9 cellular contexts compared by ENCODE assay signal in genomic region chr16:84649511-84649861, GRCh38. TPM values are rescaled to one million over a fixed set of nuclear protein-coding genes. Genes with fewer than 3 reads are reported as not detected.
A peak's percentile ranks its signal among the peaks of the same experiment; 100 is the strongest.
DNase-seq lines count a peak whose midpoint lies in the region; ATAC-seq and FAIRE-seq lines count a peak whose summit lies in the region.
"Had no signal": no experiment of that assay in that cellular context is flagged by ENCODE, and none has a peak within 500 bp of the region (broad histone marks: within the 10 kb centered on the region; RNA-seq: fewer than 3 reads in every experiment).

No MANE protein-coding gene starts in this region.

- no peaks in the 10 kb centered on the region for H3K27me3 Mint-ChIP-seq in activated naive CD8-positive, alpha-beta T cell

- H3K9me3 ChIP-seq in HAP-1 (no peaks in the 10 kb centered on the region), iPS-18a (ENCODE audit: control insufficient read depth, low read depth, low read length) (no peaks in the 10 kb centered on the region), small intestine (ENCODE audit: control insufficient read depth, low read depth) (no peaks in the 10 kb centered on the region)

- H3K36me3 ChIP-seq in HAP-1 (replicated peaks) = peaks cover 16% of the 10 kb centered on the region
- peaks cover 3% of the 10 kb centered on the region for H3K36me3 ChIP-seq in iPS-18a (ENCODE audit: control insufficient read depth, low read depth, low read length)
- H3K36me3 ChIP-seq in small intestine (ENCODE audit: control insufficient read depth in 2 of 2, insufficient read depth in 2 of 2, low read length in 2 of 2) = peaks cover 0 to 4% of the 10 kb centered on the region in 2 donors

- H3K4me3 ChIP-seq in HAP-1 (peak overlapping the region; percentile 54), iPS-18a (ENCODE audit: low read length) (peak overlapping the region; percentile 67), small intestine (ENCODE audit: low read depth in 1 of 2, low read length in 2 of 2) (peak overlapping the region; percentile 9 to 90)

- H3K9me3 Mint-ChIP-seq in activated naive CD8-positive, alpha-beta T cell (ENCODE audit: low read depth) = no peaks in the 10 kb centered on the region

- no peak overlapping the region for H3K9ac ChIP-seq in iPS-18a (ENCODE audit: low read length)

- ATAC-seq in GM21619 (IDR thresholded peaks at IDR 0.05; ENCODE audit: unreplicated experiment) = no peak
- no peak for ATAC-seq in HG03097 (IDR thresholded peaks at IDR 0.05; ENCODE audit: low FRiP score, unreplicated experiment)

- no peak for FAIRE-seq in small intestine (lab: Jason Lieb, UNC)
- FAIRE-seq: frontal cortex had no signal

- DNase-seq in HAP-1 (ENCODE audit: low spot score in 2 of 2) = no peak
- DNase-seq in small intestine = no peak
- no peak for DNase-seq in SHP77 (lab: John Stamatoyannopoulos, UW)
- DNase-seq in NCI-H82 treated with DMSO at 0.1 percent for 48 hours (lab: John Stamatoyannopoulos, UW; ENCODE audit: unreplicated experiment) = no peak

- H3K4me3 Mint-ChIP-seq in activated naive CD8-positive, alpha-beta T cell = peak overlapping the region; percentile 83

- H3K27ac ChIP-seq in iPS-18a (ENCODE audit: low read length) (no peak overlapping the region), small intestine (ENCODE audit: low read depth in 1 of 2, low read length in 1 of 2) (peak overlapping the region in 1 of 2 donors; percentile 74)

- peak overlapping the region; percentile 70 for H3K27ac Mint-ChIP-seq in activated naive CD8-positive, alpha-beta T cell

- H3K36me3 Mint-ChIP-seq in activated naive CD8-positive, alpha-beta T cell = peaks cover 7% of the 10 kb centered on the region

- H3K4me1 Mint-ChIP-seq in activated naive CD8-positive, alpha-beta T cell (ENCODE audit: low read depth) = peaks cover 50% of the 10 kb centered on the region

- H3K4me1 ChIP-seq in HAP-1 (peaks cover 11% of the 10 kb centered on the region), iPS-18a (ENCODE audit: control insufficient read depth, low read depth, low read length) (no peaks in the 10 kb centered on the region), small intestine (ENCODE audit: control insufficient read depth in 2 of 2, insufficient read depth in 1 of 2, low read depth in 1 of 2, low read length in 1 of 2) (peaks cover 0 to 5% of the 10 kb centered on the region in 2 donors)

- H3K27me3 ChIP-seq in HAP-1 (ENCODE audit: low read depth) = no peaks in the 10 kb centered on the region
- peaks cover 16% of the 10 kb centered on the region for H3K27me3 ChIP-seq in iPS-18a (ENCODE audit: control insufficient read depth, insufficient read depth, low read length)
- no peaks in the 10 kb centered on the region for H3K27me3 ChIP-seq in small intestine (ENCODE audit: control insufficient read depth in 2 of 2, insufficient read depth in 2 of 2, low read length in 2 of 2)

- in situ Hi-C loops in HAP-1 (cut with MboI; ENCODE audit: low sequenced_read_pairs) = no loop called here

- WGBS in small intestine, 3 donors = 27 to 71% (median 62%) methylated on average over 7 to 11 of the region's 11 CpGs

RNA-seq across cellular contexts. Expression of gene KLHL36, which starts 1.2 kb away (rescaled TPM):
- 10 to 100 TPM; 12.7 to 21.7 (median 16.8) TPM for polyA plus RNA-seq in small intestine

RNA-seq across cellular contexts. Expression of gene COTL1, which starts 31.6 kb away (rescaled TPM):
- 100 to 1,000 TPM in 2 of 3 donors, 10 to 100 TPM in 1; 87.2 to 166 (median 101) TPM for polyA plus RNA-seq in small intestine

RNA-seq across cellular contexts. Expression of gene USP10, which starts 50.3 kb away (rescaled TPM):
- 10 to 100 TPM; 22.4 to 38.6 (median 25.7) TPM for polyA plus RNA-seq in small intestine
